ENCODE assay signal across 1 cellular context in genomic region chr2:177212895-177213856, GRCh38.
TF ChIP-seq lines count a peak whose summit lies in the region.

No MANE protein-coding gene starts in this region.

TF ChIP-seq in K562, 482 proteins besides CTCF, POLR2A, EP300 and RAD21 (continued from another document and continues in another):
- TF ChIP-seq, protein P1, sequence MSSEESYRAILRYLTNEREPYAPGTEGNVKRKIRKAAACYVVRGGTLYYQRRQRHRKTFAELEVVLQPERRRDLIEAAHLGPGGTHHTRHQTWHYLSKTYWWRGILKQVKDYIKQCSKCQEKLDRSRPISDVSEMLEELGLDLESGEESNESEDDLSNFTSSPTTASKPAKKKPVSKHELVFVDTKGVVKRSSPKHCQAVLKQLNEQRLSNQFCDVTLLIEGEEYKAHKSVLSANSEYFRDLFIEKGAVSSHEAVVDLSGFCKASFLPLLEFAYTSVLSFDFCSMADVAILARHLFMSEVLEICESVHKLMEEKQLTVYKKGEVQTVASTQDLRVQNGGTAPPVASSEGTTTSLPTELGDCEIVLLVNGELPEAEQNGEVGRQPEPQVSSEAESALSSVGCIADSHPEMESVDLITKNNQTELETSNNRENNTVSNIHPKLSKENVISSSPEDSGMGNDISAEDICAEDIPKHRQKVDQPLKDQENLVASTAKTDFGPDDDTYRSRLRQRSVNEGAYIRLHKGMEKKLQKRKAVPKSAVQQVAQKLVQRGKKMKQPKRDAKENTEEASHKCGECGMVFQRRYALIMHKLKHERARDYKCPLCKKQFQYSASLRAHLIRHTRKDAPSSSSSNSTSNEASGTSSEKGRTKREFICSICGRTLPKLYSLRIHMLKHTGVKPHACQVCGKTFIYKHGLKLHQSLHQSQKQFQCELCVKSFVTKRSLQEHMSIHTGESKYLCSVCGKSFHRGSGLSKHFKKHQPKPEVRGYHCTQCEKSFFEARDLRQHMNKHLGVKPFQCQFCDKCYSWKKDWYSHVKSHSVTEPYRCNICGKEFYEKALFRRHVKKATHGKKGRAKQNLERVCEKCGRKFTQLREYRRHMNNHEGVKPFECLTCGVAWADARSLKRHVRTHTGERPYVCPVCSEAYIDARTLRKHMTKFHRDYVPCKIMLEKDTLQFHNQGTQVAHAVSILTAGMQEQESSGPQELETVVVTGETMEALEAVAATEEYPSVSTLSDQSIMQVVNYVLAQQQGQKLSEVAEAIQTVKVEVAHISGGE (CRISPR knock-in tag; IDR thresholded peaks at IDR 0.05), result peak in 1 of 3 experiments; percentile 51; a peak in 2 of 6 replicates
- TF ChIP-seq ELF4 (CRISPR knock-in tag; IDR thresholded peaks at IDR 0.05) (0 out of 2 replicates have a peak, but pooled peaks have one; percentile 60), NBN (IDR thresholded peaks at IDR 0.05; ENCODE audit: low read depth) (no peak; the same call in 1 of the 2 replicates), ZNF143 (CRISPR knock-in tag; IDR thresholded peaks at IDR 0.05) (no peak), IFI16 (CRISPR knock-in tag; IDR thresholded peaks at IDR 0.05) (no peak), NFIC (IDR thresholded peaks at IDR 0.05) (peak; percentile 61; the same call in 1 of the 2 replicates), SAFB2 (IDR thresholded peaks at IDR 0.05; ENCODE audit: borderline replicate concordance, low read depth, low read length, severe bottlenecking) (no peak), TAL1 (IDR thresholded peaks at IDR 0.05) (no peak), BACH1 (tag; IDR thresholded peaks at IDR 0.05) (no peak), PHF20 (IDR thresholded peaks at IDR 0.05; ENCODE audit: partially characterized antibody) (peak; percentile 71), DMBX1 (CRISPR knock-in tag; IDR thresholded peaks at IDR 0.05; ENCODE audit: borderline replicate concordance) (0 out of 2 replicates have a peak, but pooled peaks have one; percentile 47), PHF8 (IDR thresholded peaks at IDR 0.05; ENCODE audit: borderline replicate concordance, low read length) (peak; percentile 48), HNRNPH1 (optimal IDR thresholded peaks at IDR 0.05; ENCODE audit: low read depth, low read length) (peak; percentile 85), GTF2F1 (IDR thresholded peaks at IDR 0.05; ENCODE audit: low read depth, low read length) (no peak), ETV5 (CRISPR knock-in tag; IDR thresholded peaks at IDR 0.05; ENCODE audit: low read depth) (peak; percentile 84), MCM2 (IDR thresholded peaks at IDR 0.05; ENCODE audit: low read depth) (no peak), MITF (IDR thresholded peaks at IDR 0.05) (no peak), MAFG (tag; conservative IDR thresholded peaks at IDR 0.05) (no peak), SMARCB1 (IDR thresholded peaks at IDR 0.05; ENCODE audit: insufficient read length, low read depth) (no peak), SIN3B (IDR thresholded peaks at IDR 0.05; ENCODE audit: low read depth) (peak; percentile 61; the same call in 1 of the 2 replicates), PTBP1 (IDR thresholded peaks at IDR 0.05; ENCODE audit: low read depth, low read length) (peak; percentile 46; the same call in 1 of the 2 replicates), UBTF (IDR thresholded peaks at IDR 0.05; ENCODE audit: borderline replicate concordance in 1 of 2, low read depth in 2 of 2, low read length in 2 of 2) (no peak), NFATC3 (IDR thresholded peaks at IDR 0.05) (no peak), CXXC5 (CRISPR knock-in tag; IDR thresholded peaks at IDR 0.05) (peak; percentile 79), ZNF324 (CRISPR knock-in tag; IDR thresholded peaks at IDR 0.05) (0 out of 2 replicates have a peak, but pooled peaks have one; percentile 4), CCNT2 (IDR thresholded peaks at IDR 0.05; ENCODE audit: borderline replicate concordance, extremely low read depth, insufficient read length, low read depth, low read length) (peak; percentile 84), TBP (optimal IDR thresholded peaks at IDR 0.05; ENCODE audit: low read depth, low read length) (no peak), E4F1 (CRISPR knock-in tag; IDR thresholded peaks at IDR 0.05; ENCODE audit: borderline replicate concordance) (no peak)
- TF ChIP-seq, protein P2, sequence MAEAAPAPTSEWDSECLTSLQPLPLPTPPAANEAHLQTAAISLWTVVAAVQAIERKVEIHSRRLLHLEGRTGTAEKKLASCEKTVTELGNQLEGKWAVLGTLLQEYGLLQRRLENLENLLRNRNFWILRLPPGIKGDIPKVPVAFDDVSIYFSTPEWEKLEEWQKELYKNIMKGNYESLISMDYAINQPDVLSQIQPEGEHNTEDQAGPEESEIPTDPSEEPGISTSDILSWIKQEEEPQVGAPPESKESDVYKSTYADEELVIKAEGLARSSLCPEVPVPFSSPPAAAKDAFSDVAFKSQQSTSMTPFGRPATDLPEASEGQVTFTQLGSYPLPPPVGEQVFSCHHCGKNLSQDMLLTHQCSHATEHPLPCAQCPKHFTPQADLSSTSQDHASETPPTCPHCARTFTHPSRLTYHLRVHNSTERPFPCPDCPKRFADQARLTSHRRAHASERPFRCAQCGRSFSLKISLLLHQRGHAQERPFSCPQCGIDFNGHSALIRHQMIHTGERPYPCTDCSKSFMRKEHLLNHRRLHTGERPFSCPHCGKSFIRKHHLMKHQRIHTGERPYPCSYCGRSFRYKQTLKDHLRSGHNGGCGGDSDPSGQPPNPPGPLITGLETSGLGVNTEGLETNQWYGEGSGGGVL (CRISPR knock-in tag; IDR thresholded peaks at IDR 0.05), result no peak
- TF ChIP-seq, protein P3, sequence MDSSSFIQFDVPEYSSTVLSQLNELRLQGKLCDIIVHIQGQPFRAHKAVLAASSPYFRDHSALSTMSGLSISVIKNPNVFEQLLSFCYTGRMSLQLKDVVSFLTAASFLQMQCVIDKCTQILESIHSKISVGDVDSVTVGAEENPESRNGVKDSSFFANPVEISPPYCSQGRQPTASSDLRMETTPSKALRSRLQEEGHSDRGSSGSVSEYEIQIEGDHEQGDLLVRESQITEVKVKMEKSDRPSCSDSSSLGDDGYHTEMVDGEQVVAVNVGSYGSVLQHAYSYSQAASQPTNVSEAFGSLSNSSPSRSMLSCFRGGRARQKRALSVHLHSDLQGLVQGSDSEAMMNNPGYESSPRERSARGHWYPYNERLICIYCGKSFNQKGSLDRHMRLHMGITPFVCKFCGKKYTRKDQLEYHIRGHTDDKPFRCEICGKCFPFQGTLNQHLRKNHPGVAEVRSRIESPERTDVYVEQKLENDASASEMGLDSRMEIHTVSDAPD (CRISPR knock-in tag; IDR thresholded peaks at IDR 0.05), result no peak
- TF ChIP-seq, protein P4, sequence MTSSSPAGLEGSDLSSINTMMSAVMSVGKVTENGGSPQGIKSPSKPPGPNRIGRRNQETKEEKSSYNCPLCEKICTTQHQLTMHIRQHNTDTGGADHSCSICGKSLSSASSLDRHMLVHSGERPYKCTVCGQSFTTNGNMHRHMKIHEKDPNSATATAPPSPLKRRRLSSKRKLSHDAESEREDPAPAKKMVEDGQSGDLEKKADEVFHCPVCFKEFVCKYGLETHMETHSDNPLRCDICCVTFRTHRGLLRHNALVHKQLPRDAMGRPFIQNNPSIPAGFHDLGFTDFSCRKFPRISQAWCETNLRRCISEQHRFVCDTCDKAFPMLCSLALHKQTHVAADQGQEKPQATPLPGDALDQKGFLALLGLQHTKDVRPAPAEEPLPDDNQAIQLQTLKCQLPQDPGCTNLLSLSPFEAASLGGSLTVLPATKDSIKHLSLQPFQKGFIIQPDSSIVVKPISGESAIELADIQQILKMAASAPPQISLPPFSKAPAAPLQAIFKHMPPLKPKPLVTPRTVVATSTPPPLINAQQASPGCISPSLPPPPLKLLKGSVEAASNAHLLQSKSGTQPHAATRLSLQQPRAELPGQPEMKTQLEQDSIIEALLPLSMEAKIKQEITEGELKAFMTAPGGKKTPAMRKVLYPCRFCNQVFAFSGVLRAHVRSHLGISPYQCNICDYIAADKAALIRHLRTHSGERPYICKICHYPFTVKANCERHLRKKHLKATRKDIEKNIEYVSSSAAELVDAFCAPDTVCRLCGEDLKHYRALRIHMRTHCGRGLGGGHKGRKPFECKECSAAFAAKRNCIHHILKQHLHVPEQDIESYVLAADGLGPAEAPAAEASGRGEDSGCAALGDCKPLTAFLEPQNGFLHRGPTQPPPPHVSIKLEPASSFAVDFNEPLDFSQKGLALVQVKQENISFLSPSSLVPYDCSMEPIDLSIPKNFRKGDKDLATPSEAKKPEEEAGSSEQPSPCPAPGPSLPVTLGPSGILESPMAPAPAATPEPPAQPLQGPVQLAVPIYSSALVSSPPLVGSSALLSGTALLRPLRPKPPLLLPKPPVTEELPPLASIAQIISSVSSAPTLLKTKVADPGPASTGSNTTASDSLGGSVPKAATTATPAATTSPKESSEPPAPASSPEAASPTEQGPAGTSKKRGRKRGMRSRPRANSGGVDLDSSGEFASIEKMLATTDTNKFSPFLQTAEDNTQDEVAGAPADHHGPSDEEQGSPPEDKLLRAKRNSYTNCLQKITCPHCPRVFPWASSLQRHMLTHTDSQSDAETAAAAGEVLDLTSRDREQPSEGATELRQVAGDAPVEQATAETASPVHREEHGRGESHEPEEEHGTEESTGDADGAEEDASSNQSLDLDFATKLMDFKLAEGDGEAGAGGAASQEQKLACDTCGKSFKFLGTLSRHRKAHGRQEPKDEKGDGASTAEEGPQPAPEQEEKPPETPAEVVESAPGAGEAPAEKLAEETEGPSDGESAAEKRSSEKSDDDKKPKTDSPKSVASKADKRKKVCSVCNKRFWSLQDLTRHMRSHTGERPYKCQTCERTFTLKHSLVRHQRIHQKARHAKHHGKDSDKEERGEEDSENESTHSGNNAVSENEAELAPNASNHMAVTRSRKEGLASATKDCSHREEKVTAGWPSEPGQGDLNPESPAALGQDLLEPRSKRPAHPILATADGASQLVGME (CRISPR knock-in tag; IDR thresholded peaks at IDR 0.05), result 0 out of 2 replicates have a peak, but pooled peaks have one; percentile 11
- TF ChIP-seq, protein P5, sequence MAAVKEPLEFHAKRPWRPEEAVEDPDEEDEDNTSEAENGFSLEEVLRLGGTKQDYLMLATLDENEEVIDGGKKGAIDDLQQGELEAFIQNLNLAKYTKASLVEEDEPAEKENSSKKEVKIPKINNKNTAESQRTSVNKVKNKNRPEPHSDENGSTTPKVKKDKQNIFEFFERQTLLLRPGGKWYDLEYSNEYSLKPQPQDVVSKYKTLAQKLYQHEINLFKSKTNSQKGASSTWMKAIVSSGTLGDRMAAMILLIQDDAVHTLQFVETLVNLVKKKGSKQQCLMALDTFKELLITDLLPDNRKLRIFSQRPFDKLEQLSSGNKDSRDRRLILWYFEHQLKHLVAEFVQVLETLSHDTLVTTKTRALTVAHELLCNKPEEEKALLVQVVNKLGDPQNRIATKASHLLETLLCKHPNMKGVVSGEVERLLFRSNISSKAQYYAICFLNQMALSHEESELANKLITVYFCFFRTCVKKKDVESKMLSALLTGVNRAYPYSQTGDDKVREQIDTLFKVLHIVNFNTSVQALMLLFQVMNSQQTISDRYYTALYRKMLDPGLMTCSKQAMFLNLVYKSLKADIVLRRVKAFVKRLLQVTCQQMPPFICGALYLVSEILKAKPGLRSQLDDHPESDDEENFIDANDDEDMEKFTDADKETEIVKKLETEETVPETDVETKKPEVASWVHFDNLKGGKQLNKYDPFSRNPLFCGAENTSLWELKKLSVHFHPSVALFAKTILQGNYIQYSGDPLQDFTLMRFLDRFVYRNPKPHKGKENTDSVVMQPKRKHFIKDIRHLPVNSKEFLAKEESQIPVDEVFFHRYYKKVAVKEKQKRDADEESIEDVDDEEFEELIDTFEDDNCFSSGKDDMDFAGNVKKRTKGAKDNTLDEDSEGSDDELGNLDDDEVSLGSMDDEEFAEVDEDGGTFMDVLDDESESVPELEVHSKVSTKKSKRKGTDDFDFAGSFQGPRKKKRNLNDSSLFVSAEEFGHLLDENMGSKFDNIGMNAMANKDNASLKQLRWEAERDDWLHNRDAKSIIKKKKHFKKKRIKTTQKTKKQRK (IDR thresholded peaks at IDR 0.05; ENCODE audit: borderline replicate concordance, low read depth, low read length), result no peak
